Comparison of ENCODE assay signal across 1 cellular context in genomic region chr9:85408494-85408893, GRCh38.
TF ChIP-seq lines count a peak whose summit lies in the region.

No MANE protein-coding gene starts in this region.

TF ChIP-seq in SK-N-SH, 30 proteins besides CTCF, POLR2A, EP300 and RAD21 (continued from another document):
- no peak for TF ChIP-seq SIN3A (IDR thresholded peaks at IDR 0.05; ENCODE audit: borderline replicate concordance, low read depth, low read length)
- TF ChIP-seq, protein P1, sequence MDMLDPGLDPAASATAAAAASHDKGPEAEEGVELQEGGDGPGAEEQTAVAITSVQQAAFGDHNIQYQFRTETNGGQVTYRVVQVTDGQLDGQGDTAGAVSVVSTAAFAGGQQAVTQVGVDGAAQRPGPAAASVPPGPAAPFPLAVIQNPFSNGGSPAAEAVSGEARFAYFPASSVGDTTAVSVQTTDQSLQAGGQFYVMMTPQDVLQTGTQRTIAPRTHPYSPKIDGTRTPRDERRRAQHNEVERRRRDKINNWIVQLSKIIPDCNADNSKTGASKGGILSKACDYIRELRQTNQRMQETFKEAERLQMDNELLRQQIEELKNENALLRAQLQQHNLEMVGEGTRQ (IDR thresholded peaks at IDR 0.05; ENCODE audit: borderline replicate concordance, low read depth, low read length) = no peak
